4 cellular contexts compared by ENCODE assay signal in the genomic region with DNA sequence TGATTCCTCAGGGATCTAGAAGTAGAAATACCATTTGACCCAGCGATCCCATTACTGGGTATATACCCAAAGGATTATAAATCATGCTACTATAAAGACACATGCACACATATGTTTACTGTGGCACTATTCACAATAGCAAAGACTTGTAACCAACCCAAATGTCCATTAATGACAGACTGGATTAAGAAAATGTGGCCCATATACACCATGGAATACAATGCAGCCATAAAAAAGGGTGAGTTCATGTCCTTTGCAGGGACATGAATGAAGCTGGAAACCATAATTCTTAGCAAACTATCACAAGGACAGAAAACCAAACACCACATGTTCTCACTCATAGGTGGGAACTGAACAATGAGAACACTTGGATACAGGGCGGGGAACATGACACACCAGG. TPM values are rescaled to one million over a fixed set of nuclear protein-coding genes. Genes with fewer than 3 reads are reported as not detected.
DNase-seq lines count a peak whose midpoint lies in the region; ATAC-seq, FAIRE-seq and TF ChIP-seq lines count a peak whose summit lies in the region.
"Not testable (repeated sequence)": the region's sequence is repeated elsewhere in the genome, so short reads cannot be mapped to it uniquely, and the experiment has no call there.

No MANE protein-coding gene starts in this region.

- H3K4me1 Mint-ChIP-seq in activated naive CD8-positive, alpha-beta T cell treated with anti-CD3 and anti-CD28 coated beads, Interleukin-2, amount 50 U/mL, for 24 hours, result not testable (repeated sequence)

- intact Hi-C loops in K562 (cut with micrococcal nuclease), result not testable (repeated sequence)

- 94% methylated on average over 2 of the region's 2 CpGs for WGBS in K562 (ENCODE audit: insufficient coverage, low coverage, missing lambda C conversion rate)

- CTCF ChIA-PET in HEK293 (lab: Yijun Ruan, JAX); K562 (lab: Yijun Ruan, JAX; ENCODE audit: low intra/inter-chr PET ratio): not testable (repeated sequence)

- not testable (repeated sequence) for ATAC-seq in activated naive CD8-positive, alpha-beta T cell treated with anti-CD3 and anti-CD28 coated beads, Interleukin-2, amount 50 U/mL, for 24 hours; K562

- not testable (repeated sequence) for DNase-seq in activated naive CD8-positive, alpha-beta T cell treated with anti-CD3 and anti-CD28 coated beads, Interleukin-2, amount 50 U/mL, for 24 hours; K562 (ENCODE audit: extremely low read depth in 1 of 4, low spot score in 3 of 4)

- not testable (repeated sequence) for H3K9me3 Mint-ChIP-seq in activated naive CD8-positive, alpha-beta T cell treated with anti-CD3 and anti-CD28 coated beads, Interleukin-2, amount 50 U/mL, for 24 hours

- H3K4me3 Mint-ChIP-seq in activated naive CD8-positive, alpha-beta T cell treated with anti-CD3 and anti-CD28 coated beads, Interleukin-2, amount 50 U/mL, for 24 hours, result not testable (repeated sequence)

- peak overlapping the region; percentile 38 for H3K27ac Mint-ChIP-seq in activated naive CD8-positive, alpha-beta T cell treated with anti-CD3 and anti-CD28 coated beads, Interleukin-2, amount 50 U/mL, for 24 hours

- not testable (repeated sequence) for TF ChIP-seq RAD21 in K562 (CRISPR knock-in tag; conservative IDR thresholded peaks at IDR 0.05 in 1 of 2, IDR thresholded peaks at IDR 0.05 in 1 of 2)

- TF ChIP-seq POLR2A in K562 (conservative IDR thresholded peaks at IDR 0.05), result not testable (repeated sequence)

- H3K79me2 ChIP-seq in Loucy (ENCODE audit: insufficient read depth, low read length), result peaks cover 70% of the 10 kb centered on the region
- not testable (repeated sequence) for H3K79me2 ChIP-seq in K562 (ENCODE audit: control insufficient read depth, insufficient read depth, low read length)

- not testable (repeated sequence) for H3K9ac ChIP-seq in Loucy (ENCODE audit: low read depth, low read length, poor library complexity, severe bottlenecking); K562 (ENCODE audit: insufficient read depth in 1 of 2, low read depth in 2 of 2, low read length in 2 of 2)

- not testable (repeated sequence) for H3K27ac ChIP-seq in HEK293 (ENCODE audit: extremely low read depth, low read depth, low read length); K562 (ENCODE audit: extremely low read depth, low read depth, low read length)

- H3K4me2 ChIP-seq in Loucy (ENCODE audit: low read depth, low read length, poor library complexity, severe bottlenecking), result peak overlapping the region; percentile 62
- not testable (repeated sequence) for H3K4me2 ChIP-seq in K562 (ENCODE audit: insufficient read depth, low read length)

- TF ChIP-seq EP300 in K562 (IDR thresholded peaks at IDR 0.05; ENCODE audit: low read length), result not testable (repeated sequence)

- not testable (repeated sequence) for H3K27me3 ChIP-seq in Loucy (ENCODE audit: insufficient read depth, low read length, poor library complexity, severe bottlenecking); K562 (ENCODE audit: control insufficient read depth in 2 of 2, insufficient read depth in 2 of 2, low read length in 2 of 2)

- H3K36me3 Mint-ChIP-seq in activated naive CD8-positive, alpha-beta T cell treated with anti-CD3 and anti-CD28 coated beads, Interleukin-2, amount 50 U/mL, for 24 hours (ENCODE audit: low read depth), result peaks cover 26% of the 10 kb centered on the region

- H3K9me1 ChIP-seq in K562 (ENCODE audit: control insufficient read depth, insufficient read depth, low read length), result not testable (repeated sequence)

- H3K36me3 ChIP-seq in HEK293 (ENCODE audit: control insufficient read depth in 2 of 2, insufficient read depth in 1 of 2, low read length in 2 of 2); Loucy (ENCODE audit: insufficient read depth, low read length); K562 (ENCODE audit: control insufficient read depth, insufficient read depth, low read length): not testable (repeated sequence)

- POLR2A ChIA-PET in HEK293 (lab: Yijun Ruan, JAX), result not testable (repeated sequence)
- POLR2A ChIA-PET in K562 (lab: Yijun Ruan, JAX), result interaction anchor here (1.0 kb wide), 1 partner anchor 51 kb away, joined by 3 read pairs; no protein-coding TSS in a partner anchor

- H3K4me1 ChIP-seq in HEK293 (ENCODE audit: control insufficient read depth, insufficient read depth, low read length); K562 (replicated peaks in 1 of 2; ENCODE audit: control insufficient read depth in 2 of 2, insufficient read depth in 2 of 2, low read length in 2 of 2): not testable (repeated sequence)
- H3K4me1 ChIP-seq in Loucy (ENCODE audit: insufficient read depth, low read length, poor library complexity, severe bottlenecking), result peaks cover 56% of the 10 kb centered on the region

- H3K27me3 Mint-ChIP-seq in activated naive CD8-positive, alpha-beta T cell treated with anti-CD3 and anti-CD28 coated beads, Interleukin-2, amount 50 U/mL, for 24 hours, result not testable (repeated sequence)

- not testable (repeated sequence) for BruUV-seq in K562 (replicated peaks; lab: Mats Ljungman, UMichigan)

- not testable (repeated sequence) for H3F3A ChIP-seq in Loucy (ENCODE audit: low read depth)

- in situ Hi-C loops in K562 (cut with MboI), result not testable (repeated sequence)

- not testable (repeated sequence) for H3K4me3 ChIP-seq in HEK293 (ENCODE audit: low read depth, low read length); K562
- peak overlapping the region; percentile 14 for H3K4me3 ChIP-seq in Loucy (ENCODE audit: low read length, poor library complexity, severe bottlenecking)

- not testable (repeated sequence) for H2AFZ ChIP-seq in Loucy (ENCODE audit: low read length); K562 (ENCODE audit: low read depth, low read length)

- FAIRE-seq in K562 (lab: Jason Lieb, UNC), result not testable (repeated sequence)

- H3K9me2 ChIP-seq in Loucy (replicated peaks; ENCODE audit: low read depth, low read length), result not testable (repeated sequence)

- TF ChIP-seq CTCF in HEK293 (tag by site-specific recombination; IDR thresholded peaks at IDR 0.05); Loucy (conservative IDR thresholded peaks at IDR 0.05; ENCODE audit: low read length); K562 (IDR thresholded peaks at IDR 0.05 in 2 of 3, conservative IDR thresholded peaks at IDR 0.05 in 1 of 3; ENCODE audit: insufficient read depth in 2 of 3, low read depth in 1 of 3, low read length in 3 of 3): not testable (repeated sequence)

- H3K9me3 ChIP-seq in HEK293 (ENCODE audit: control insufficient read depth, insufficient read depth, low read depth, low read length); Loucy (ENCODE audit: insufficient read depth, low read depth, low read length); K562 (replicated peaks; ENCODE audit: control insufficient read depth, insufficient read depth, low read depth, low read length): not testable (repeated sequence)

- not testable (repeated sequence) for H4K20me1 ChIP-seq in Loucy (ENCODE audit: insufficient read depth, low read length, poor library complexity, severe bottlenecking); K562 (replicated peaks; ENCODE audit: control insufficient read depth, insufficient read depth, low read length)

TF ChIP-seq in HEK293, 187 proteins besides CTCF, POLR2A, EP300 and RAD21:
- peak; percentile 63 for TF ChIP-seq ZNF146 (tag by site-specific recombination; IDR thresholded peaks at IDR 0.05)
TF ChIP-seq in HEK293: peak in this region for 1; not testable (repeated sequence) for 186.

TF ChIP-seq in K562, 482 proteins besides CTCF, POLR2A, EP300 and RAD21:
- 0 out of 4 replicates have a peak, but pooled peaks of 1 of the 2 experiments have one; percentile 16 for TF ChIP-seq KDM1A (IDR thresholded peaks at IDR 0.05)
- peak; percentile 85 for TF ChIP-seq ZNF146 (CRISPR knock-in tag; IDR thresholded peaks at IDR 0.05; ENCODE audit: unreplicated experiment)
- peak; percentile 23 for TF ChIP-seq PHF20 (IDR thresholded peaks at IDR 0.05; ENCODE audit: partially characterized antibody)
TF ChIP-seq in K562: peak in this region for 3; not testable (repeated sequence) for 479.

RNA-seq across cellular contexts. Expression of a gene that starts 30.5 kb away (rescaled TPM):
- 86.3 and 90.3 TPM in 2 replicates for total RNA-seq in K562 (2011; cell fraction: chromatin; rRNA removed; ENCODE audit: low replicate concordance)
- total RNA-seq in K562 (2011; cell fraction: nucleolus; rRNA removed), result 47.4 and 64.9 TPM in 2 replicates
- 66.9 and 67.4 TPM in 2 replicates for total RNA-seq in K562 (2011; cell fraction: nucleoplasm; rRNA removed)
- 26.8 and 30.5 TPM in 2 replicates for total RNA-seq in K562 (2014; rRNA removed)
- total RNA-seq in K562 (2014; rRNA removed; fragmentation: Illumina TruSeq; extraction: Trizol), result 19.2 and 19.8 TPM in 2 replicates
- 24.3 and 27.6 TPM in 2 replicates for total RNA-seq in K562 (2015; rRNA removed; fragmentation: Illumina TruSeq; extraction: Trizol)
- total RNA-seq in K562 (2021), result 32.0 and 33.0 TPM in 2 replicates
- 32.3 and 37.6 TPM in 2 replicates for polyA plus RNA-seq in K562 (2011; rRNA removed)
- polyA plus RNA-seq in K562 (2011; cell fraction: cytosol; rRNA removed), result 35.5 and 35.8 TPM in 2 replicates
- polyA plus RNA-seq in K562 (2011; cell fraction: nucleus; rRNA removed), result 78.5 and 122 TPM in 2 replicates
- polyA plus RNA-seq in K562 (2012), result 26.6 and 40.9 TPM in 2 replicates
- 35.3 and 37.0 TPM in 2 replicates for polyA plus RNA-seq in K562 (2014; fragmentation: Illumina TruSeq; extraction: Trizol)
- polyA plus RNA-seq in K562 (2014; fragmentation: Nextera tagmentation; extraction: Ambion mirVana), result 10 to 100 TPM in 1 of 2 experiments, 1 to 10 TPM in 1; 8.5 to 14.0 TPM
- polyA plus RNA-seq in K562 (2014; rRNA removed), result 27.6 and 27.9 TPM in 2 replicates
- polyA minus RNA-seq in K562 (2011; rRNA and poly(A)+ RNA removed), result 33.1 and 40.4 TPM in 2 replicates
- 16.2 and 17.2 TPM in 2 replicates for polyA minus RNA-seq in K562 (2011; cell fraction: cytosol; rRNA and poly(A)+ RNA removed)
- 36.2 and 36.3 TPM in 2 replicates for polyA minus RNA-seq in K562 (2011; cell fraction: nucleus; rRNA and poly(A)+ RNA removed)
